ENCODE assay signal across 1 cellular context in the genomic region with DNA sequence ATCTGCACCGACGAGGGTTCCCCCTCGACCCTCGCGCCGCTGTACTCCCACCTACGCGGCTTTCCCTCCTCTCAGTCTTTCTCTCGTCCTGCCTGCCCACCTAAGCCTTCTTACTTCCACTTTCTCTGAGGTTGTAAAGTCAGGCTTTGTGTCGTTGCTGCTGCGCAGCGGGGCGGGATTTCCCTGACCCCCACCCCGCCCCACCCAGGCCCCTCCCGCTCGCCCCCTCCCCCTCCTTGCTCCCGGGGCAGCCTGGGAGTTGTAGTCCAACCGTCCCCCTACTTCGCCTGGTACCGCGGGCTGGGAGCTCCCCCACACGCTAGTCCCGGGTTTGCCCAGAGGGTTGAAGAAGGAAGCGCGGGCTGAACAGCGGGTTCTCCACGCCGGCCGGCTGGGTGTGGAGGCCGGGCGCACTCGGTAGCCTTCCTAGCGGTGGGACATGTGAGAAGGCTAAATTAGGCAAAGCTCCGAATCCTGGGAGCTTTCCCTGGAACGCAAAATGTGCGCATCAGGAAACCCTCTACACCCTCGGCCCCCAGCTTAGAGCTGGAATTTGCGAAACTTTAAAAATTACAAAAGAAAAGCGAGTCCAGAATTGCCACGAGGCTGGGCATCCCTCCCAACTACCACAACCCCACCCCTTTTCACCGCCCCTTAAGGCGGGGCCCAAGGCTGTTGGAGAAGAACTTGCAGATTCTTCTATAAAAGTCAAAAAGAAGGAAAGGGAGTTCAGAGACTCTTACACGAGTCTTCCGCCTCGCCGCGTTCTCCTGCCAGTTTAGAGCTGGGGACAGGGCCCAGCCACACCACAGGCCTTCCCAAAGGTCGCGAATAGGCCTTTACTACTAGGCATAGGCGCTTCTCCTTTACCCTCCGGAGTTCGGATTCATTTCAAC.
TF ChIP-seq lines count a peak whose summit lies in the region.

A gene (minus strand): TSS at position 153 of the 896 bp plus-strand sequence. CDS start 1,011 bp downstream, outside the sequence.

TF ChIP-seq in K562, 482 proteins besides CTCF, POLR2A, EP300 and RAD21 (continued from another document and continues in another):
- TF ChIP-seq, protein P1, sequence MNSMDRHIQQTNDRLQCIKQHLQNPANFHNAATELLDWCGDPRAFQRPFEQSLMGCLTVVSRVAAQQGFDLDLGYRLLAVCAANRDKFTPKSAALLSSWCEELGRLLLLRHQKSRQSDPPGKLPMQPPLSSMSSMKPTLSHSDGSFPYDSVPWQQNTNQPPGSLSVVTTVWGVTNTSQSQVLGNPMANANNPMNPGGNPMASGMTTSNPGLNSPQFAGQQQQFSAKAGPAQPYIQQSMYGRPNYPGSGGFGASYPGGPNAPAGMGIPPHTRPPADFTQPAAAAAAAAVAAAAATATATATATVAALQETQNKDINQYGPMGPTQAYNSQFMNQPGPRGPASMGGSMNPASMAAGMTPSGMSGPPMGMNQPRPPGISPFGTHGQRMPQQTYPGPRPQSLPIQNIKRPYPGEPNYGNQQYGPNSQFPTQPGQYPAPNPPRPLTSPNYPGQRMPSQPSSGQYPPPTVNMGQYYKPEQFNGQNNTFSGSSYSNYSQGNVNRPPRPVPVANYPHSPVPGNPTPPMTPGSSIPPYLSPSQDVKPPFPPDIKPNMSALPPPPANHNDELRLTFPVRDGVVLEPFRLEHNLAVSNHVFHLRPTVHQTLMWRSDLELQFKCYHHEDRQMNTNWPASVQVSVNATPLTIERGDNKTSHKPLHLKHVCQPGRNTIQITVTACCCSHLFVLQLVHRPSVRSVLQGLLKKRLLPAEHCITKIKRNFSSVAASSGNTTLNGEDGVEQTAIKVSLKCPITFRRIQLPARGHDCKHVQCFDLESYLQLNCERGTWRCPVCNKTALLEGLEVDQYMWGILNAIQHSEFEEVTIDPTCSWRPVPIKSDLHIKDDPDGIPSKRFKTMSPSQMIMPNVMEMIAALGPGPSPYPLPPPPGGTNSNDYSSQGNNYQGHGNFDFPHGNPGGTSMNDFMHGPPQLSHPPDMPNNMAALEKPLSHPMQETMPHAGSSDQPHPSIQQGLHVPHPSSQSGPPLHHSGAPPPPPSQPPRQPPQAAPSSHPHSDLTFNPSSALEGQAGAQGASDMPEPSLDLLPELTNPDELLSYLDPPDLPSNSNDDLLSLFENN (IDR thresholded peaks at IDR 0.05; ENCODE audit: low read depth in 2 of 2, low read length in 2 of 2) = no peak
- TF ChIP-seq, protein P2, sequence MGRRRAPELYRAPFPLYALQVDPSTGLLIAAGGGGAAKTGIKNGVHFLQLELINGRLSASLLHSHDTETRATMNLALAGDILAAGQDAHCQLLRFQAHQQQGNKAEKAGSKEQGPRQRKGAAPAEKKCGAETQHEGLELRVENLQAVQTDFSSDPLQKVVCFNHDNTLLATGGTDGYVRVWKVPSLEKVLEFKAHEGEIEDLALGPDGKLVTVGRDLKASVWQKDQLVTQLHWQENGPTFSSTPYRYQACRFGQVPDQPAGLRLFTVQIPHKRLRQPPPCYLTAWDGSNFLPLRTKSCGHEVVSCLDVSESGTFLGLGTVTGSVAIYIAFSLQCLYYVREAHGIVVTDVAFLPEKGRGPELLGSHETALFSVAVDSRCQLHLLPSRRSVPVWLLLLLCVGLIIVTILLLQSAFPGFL (CRISPR knock-in tag; IDR thresholded peaks at IDR 0.05) = no peak
- no peak for TF ChIP-seq PHF21A (IDR thresholded peaks at IDR 0.05; ENCODE audit: borderline replicate concordance, low read depth)
- peak; percentile 81 for TF ChIP-seq ZFX (CRISPR knock-in tag; IDR thresholded peaks at IDR 0.05)
- no peak for TF ChIP-seq KAT8 (IDR thresholded peaks at IDR 0.05; ENCODE audit: low read depth)
- no peak for TF ChIP-seq SMARCA5 (IDR thresholded peaks at IDR 0.05)
- TF ChIP-seq, protein P3, sequence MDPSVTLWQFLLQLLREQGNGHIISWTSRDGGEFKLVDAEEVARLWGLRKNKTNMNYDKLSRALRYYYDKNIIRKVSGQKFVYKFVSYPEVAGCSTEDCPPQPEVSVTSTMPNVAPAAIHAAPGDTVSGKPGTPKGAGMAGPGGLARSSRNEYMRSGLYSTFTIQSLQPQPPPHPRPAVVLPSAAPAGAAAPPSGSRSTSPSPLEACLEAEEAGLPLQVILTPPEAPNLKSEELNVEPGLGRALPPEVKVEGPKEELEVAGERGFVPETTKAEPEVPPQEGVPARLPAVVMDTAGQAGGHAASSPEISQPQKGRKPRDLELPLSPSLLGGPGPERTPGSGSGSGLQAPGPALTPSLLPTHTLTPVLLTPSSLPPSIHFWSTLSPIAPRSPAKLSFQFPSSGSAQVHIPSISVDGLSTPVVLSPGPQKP (CRISPR knock-in tag; IDR thresholded peaks at IDR 0.05) = no peak
- TF ChIP-seq, protein P4, sequence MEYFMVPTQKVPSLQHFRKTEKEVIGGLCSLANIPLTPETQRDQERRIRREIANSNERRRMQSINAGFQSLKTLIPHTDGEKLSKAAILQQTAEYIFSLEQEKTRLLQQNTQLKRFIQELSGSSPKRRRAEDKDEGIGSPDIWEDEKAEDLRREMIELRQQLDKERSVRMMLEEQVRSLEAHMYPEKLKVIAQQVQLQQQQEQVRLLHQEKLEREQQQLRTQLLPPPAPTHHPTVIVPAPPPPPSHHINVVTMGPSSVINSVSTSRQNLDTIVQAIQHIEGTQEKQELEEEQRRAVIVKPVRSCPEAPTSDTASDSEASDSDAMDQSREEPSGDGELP (CRISPR knock-in tag; IDR thresholded peaks at IDR 0.05; ENCODE audit: borderline replicate concordance) = peak; percentile 63; the same call in 1 of the 2 replicates
- TF ChIP-seq RBBP5 (IDR thresholded peaks at IDR 0.05; ENCODE audit: borderline replicate concordance, insufficient read depth, low read length, poor library complexity, severe bottlenecking) = peak; percentile 51
- TF ChIP-seq PTBP1 (IDR thresholded peaks at IDR 0.05; ENCODE audit: low read depth, low read length) = no peak
- TF ChIP-seq CEBPG (CRISPR knock-in tag; IDR thresholded peaks at IDR 0.05) = no peak
- TF ChIP-seq CEBPG (tag; conservative IDR thresholded peaks at IDR 0.05 in 1 of 2, IDR thresholded peaks at IDR 0.05 in 1 of 2) = no peak
- no peak for TF ChIP-seq ZNF75A (CRISPR knock-in tag; IDR thresholded peaks at IDR 0.05)
- no peak for TF ChIP-seq ZNF324 (CRISPR knock-in tag; IDR thresholded peaks at IDR 0.05)
- TF ChIP-seq MTF1 (CRISPR knock-in tag; IDR thresholded peaks at IDR 0.05; ENCODE audit: borderline replicate concordance) = no peak
- TF ChIP-seq LCOR (CRISPR knock-in tag; IDR thresholded peaks at IDR 0.05) = 0 out of 2 replicates have a peak, but pooled peaks have one; percentile 50
- TF ChIP-seq HNRNPL (IDR thresholded peaks at IDR 0.05; ENCODE audit: low read depth, low read length) = no peak
- peak; percentile 84 for TF ChIP-seq EP400 (IDR thresholded peaks at IDR 0.05)
- peak; percentile 37 to 49; a peak in 3 of 4 replicates for TF ChIP-seq NRF1 (conservative IDR thresholded peaks at IDR 0.05 in 1 of 2, IDR thresholded peaks at IDR 0.05 in 1 of 2)
- TF ChIP-seq, protein P5, sequence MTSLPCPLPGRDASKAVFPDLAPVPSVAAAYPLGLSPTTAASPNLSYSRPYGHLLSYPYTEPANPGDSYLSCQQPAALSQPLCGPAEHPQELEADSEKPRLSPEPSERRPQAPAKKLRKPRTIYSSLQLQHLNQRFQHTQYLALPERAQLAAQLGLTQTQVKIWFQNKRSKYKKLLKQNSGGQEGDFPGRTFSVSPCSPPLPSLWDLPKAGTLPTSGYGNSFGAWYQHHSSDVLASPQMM (CRISPR knock-in tag; IDR thresholded peaks at IDR 0.05) = no peak
- TF ChIP-seq NELFE (IDR thresholded peaks at IDR 0.05; ENCODE audit: insufficient read depth, insufficient read length) = no peak
- no peak for TF ChIP-seq HDGF (IDR thresholded peaks at IDR 0.05)
- TF ChIP-seq FUS (optimal IDR thresholded peaks at IDR 0.05; ENCODE audit: low read depth, low read length) = no peak
- TF ChIP-seq YBX1 (IDR thresholded peaks at IDR 0.05) = no peak
- TF ChIP-seq HNRNPLL (IDR thresholded peaks at IDR 0.05; ENCODE audit: low read depth, low read length, poor library complexity, severe bottlenecking) = no peak
- no peak for TF ChIP-seq ERF (CRISPR knock-in tag; IDR thresholded peaks at IDR 0.05)
- no peak for TF ChIP-seq SMC3 (conservative IDR thresholded peaks at IDR 0.05; ENCODE audit: insufficient read depth, low read depth, low read length)
- 0 out of 2 replicates have a peak, but pooled peaks have one; percentile 13 for TF ChIP-seq POLR2H (tag; IDR thresholded peaks at IDR 0.05; ENCODE audit: low read depth)
- no peak for TF ChIP-seq BRF1 (IDR thresholded peaks at IDR 0.05; ENCODE audit: borderline replicate concordance, extremely low read depth, insufficient read length)
- TF ChIP-seq HCFC1 (IDR thresholded peaks at IDR 0.05; ENCODE audit: low read depth, low read length) = peak; percentile 84
- no peak for TF ChIP-seq ELF4 (CRISPR knock-in tag; IDR thresholded peaks at IDR 0.05)
- TF ChIP-seq KDM5B (IDR thresholded peaks at IDR 0.05; ENCODE audit: insufficient replicate concordance, low read depth, low read length) = peak; percentile 91
- no peak; the same call in 1 of the 2 replicates for TF ChIP-seq GABPA (tag; conservative IDR thresholded peaks at IDR 0.05; ENCODE audit: low read depth)
- TF ChIP-seq NR1H2 (CRISPR knock-in tag; IDR thresholded peaks at IDR 0.05) = no peak
- TF ChIP-seq MYC (IDR thresholded peaks at IDR 0.05; ENCODE audit: low read depth, low read length) = peak; percentile 83
- no peak for TF ChIP-seq MYC (CRISPR knock-in tag; IDR thresholded peaks at IDR 0.05; ENCODE audit: borderline replicate concordance, low read depth)
- TF ChIP-seq TEAD1 (CRISPR knock-in tag; IDR thresholded peaks at IDR 0.05) = no peak
- TF ChIP-seq, protein P6, sequence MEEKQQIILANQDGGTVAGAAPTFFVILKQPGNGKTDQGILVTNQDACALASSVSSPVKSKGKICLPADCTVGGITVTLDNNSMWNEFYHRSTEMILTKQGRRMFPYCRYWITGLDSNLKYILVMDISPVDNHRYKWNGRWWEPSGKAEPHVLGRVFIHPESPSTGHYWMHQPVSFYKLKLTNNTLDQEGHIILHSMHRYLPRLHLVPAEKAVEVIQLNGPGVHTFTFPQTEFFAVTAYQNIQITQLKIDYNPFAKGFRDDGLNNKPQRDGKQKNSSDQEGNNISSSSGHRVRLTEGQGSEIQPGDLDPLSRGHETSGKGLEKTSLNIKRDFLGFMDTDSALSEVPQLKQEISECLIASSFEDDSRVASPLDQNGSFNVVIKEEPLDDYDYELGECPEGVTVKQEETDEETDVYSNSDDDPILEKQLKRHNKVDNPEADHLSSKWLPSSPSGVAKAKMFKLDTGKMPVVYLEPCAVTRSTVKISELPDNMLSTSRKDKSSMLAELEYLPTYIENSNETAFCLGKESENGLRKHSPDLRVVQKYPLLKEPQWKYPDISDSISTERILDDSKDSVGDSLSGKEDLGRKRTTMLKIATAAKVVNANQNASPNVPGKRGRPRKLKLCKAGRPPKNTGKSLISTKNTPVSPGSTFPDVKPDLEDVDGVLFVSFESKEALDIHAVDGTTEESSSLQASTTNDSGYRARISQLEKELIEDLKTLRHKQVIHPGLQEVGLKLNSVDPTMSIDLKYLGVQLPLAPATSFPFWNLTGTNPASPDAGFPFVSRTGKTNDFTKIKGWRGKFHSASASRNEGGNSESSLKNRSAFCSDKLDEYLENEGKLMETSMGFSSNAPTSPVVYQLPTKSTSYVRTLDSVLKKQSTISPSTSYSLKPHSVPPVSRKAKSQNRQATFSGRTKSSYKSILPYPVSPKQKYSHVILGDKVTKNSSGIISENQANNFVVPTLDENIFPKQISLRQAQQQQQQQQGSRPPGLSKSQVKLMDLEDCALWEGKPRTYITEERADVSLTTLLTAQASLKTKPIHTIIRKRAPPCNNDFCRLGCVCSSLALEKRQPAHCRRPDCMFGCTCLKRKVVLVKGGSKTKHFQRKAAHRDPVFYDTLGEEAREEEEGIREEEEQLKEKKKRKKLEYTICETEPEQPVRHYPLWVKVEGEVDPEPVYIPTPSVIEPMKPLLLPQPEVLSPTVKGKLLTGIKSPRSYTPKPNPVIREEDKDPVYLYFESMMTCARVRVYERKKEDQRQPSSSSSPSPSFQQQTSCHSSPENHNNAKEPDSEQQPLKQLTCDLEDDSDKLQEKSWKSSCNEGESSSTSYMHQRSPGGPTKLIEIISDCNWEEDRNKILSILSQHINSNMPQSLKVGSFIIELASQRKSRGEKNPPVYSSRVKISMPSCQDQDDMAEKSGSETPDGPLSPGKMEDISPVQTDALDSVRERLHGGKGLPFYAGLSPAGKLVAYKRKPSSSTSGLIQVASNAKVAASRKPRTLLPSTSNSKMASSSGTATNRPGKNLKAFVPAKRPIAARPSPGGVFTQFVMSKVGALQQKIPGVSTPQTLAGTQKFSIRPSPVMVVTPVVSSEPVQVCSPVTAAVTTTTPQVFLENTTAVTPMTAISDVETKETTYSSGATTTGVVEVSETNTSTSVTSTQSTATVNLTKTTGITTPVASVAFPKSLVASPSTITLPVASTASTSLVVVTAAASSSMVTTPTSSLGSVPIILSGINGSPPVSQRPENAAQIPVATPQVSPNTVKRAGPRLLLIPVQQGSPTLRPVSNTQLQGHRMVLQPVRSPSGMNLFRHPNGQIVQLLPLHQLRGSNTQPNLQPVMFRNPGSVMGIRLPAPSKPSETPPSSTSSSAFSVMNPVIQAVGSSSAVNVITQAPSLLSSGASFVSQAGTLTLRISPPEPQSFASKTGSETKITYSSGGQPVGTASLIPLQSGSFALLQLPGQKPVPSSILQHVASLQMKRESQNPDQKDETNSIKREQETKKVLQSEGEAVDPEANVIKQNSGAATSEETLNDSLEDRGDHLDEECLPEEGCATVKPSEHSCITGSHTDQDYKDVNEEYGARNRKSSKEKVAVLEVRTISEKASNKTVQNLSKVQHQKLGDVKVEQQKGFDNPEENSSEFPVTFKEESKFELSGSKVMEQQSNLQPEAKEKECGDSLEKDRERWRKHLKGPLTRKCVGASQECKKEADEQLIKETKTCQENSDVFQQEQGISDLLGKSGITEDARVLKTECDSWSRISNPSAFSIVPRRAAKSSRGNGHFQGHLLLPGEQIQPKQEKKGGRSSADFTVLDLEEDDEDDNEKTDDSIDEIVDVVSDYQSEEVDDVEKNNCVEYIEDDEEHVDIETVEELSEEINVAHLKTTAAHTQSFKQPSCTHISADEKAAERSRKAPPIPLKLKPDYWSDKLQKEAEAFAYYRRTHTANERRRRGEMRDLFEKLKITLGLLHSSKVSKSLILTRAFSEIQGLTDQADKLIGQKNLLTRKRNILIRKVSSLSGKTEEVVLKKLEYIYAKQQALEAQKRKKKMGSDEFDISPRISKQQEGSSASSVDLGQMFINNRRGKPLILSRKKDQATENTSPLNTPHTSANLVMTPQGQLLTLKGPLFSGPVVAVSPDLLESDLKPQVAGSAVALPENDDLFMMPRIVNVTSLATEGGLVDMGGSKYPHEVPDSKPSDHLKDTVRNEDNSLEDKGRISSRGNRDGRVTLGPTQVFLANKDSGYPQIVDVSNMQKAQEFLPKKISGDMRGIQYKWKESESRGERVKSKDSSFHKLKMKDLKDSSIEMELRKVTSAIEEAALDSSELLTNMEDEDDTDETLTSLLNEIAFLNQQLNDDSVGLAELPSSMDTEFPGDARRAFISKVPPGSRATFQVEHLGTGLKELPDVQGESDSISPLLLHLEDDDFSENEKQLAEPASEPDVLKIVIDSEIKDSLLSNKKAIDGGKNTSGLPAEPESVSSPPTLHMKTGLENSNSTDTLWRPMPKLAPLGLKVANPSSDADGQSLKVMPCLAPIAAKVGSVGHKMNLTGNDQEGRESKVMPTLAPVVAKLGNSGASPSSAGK (IDR thresholded peaks at IDR 0.05) = peak; percentile 57
- no peak for TF ChIP-seq ZNF384 (IDR thresholded peaks at IDR 0.05; ENCODE audit: low read depth, low read length)
- TF ChIP-seq, protein P7, sequence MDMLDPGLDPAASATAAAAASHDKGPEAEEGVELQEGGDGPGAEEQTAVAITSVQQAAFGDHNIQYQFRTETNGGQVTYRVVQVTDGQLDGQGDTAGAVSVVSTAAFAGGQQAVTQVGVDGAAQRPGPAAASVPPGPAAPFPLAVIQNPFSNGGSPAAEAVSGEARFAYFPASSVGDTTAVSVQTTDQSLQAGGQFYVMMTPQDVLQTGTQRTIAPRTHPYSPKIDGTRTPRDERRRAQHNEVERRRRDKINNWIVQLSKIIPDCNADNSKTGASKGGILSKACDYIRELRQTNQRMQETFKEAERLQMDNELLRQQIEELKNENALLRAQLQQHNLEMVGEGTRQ (CRISPR knock-in tag; IDR thresholded peaks at IDR 0.05) = no peak
- TF ChIP-seq L3MBTL2 (IDR thresholded peaks at IDR 0.05) = peak; percentile 49; the same call in 1 of the 2 replicates
